ENCODE assay signal across 8 cellular contexts in genomic region chrX:119943185-119943988, GRCh38. TPM values are rescaled to one million over a fixed set of nuclear protein-coding genes. Genes with fewer than 3 reads are reported as not detected.
DNase-seq lines count a peak whose midpoint lies in the region; ATAC-seq and TF ChIP-seq lines count a peak whose summit lies in the region.

NKAP (minus strand) TSS chrX:119943751; CDS start chrX:119943605, 146 bp downstream.

- H3K9me3 Mint-ChIP-seq in CD14-positive monocyte = peaks cover 0 to 5% (median 2%) of the 10 kb centered on the region in 7 donors

- H3K27me3 Mint-ChIP-seq in CD14-positive monocyte (ENCODE audit: low read depth in 3 of 3) = peaks cover 0 to 7% (median 0%) of the 10 kb centered on the region in 3 donors

- DNase-seq in CD14-positive monocyte (ENCODE audit: low spot score) = peak; percentile 77
- peak; percentile 82 for DNase-seq in NCI-H526 treated with DMSO at 0.1 percent for 48 hours (lab: John Stamatoyannopoulos, UW)
- peak; percentile 61 to 72 for DNase-seq in activated CD4-positive, alpha-beta T cell treated with anti-CD3 and anti-CD28 coated beads, Interleukin-2, amount 50 U/mL, for 24 hours (ENCODE audit: low read depth in 1 of 2, low spot score in 1 of 2)
- DNase-seq in dedifferentiated amniotic fluid mesenchymal stem cell (ENCODE audit: extremely low spot score) = peak; percentile 93
- peak; percentile 94 for DNase-seq in left kidney (ENCODE audit: low read depth, low spot score)
- DNase-seq in stimulated activated CD4-positive, alpha-beta T cell treated with anti-CD3 and anti-CD28 coated beads, Interleukin-2, amount 100 ng/mL, for 24 hours = peak; percentile 76 to 81

- no peak for TF ChIP-seq CTCF in CD14-positive monocyte (IDR thresholded peaks at IDR 0.05)

- H3K36me3 Mint-ChIP-seq in CD14-positive monocyte = peaks cover 0 to 3% of the 10 kb centered on the region in 2 donors

- H3K27ac Mint-ChIP-seq in CD14-positive monocyte = peak within 1 kb of the TSS; percentile 92 to 97 (median 95)

- peak within 1 kb of the TSS; percentile 90 to 98 for H3K4me3 Mint-ChIP-seq in CD14-positive monocyte

- intact Hi-C loops in CD14-positive monocyte (cut with micrococcal nuclease) = loop anchor here in 1 of 2 donors (10.0 kb wide), 1 partner anchor 479 kb away; the partner anchor contains the start of gene SLC25A5

- peak; percentile 80 for ATAC-seq in GM19372 (IDR thresholded peaks at IDR 0.05; ENCODE audit: low read depth, unreplicated experiment)
- peak; percentile 81 for ATAC-seq in HG03521 (IDR thresholded peaks at IDR 0.05; ENCODE audit: unreplicated experiment)

- peaks cover 19% of the 10 kb centered on the region for H3K4me1 Mint-ChIP-seq in CD14-positive monocyte

RNA-seq across cellular contexts. Expression of gene NKAP, which starts in this region (rescaled TPM):
- polyA plus RNA-seq in CD14-positive monocyte = 1 to 10 TPM; 2.0 to 2.9 TPM

Comparison
In these comparisons a context has a peak if more than half of its experiments do, and no peak if none do; other contexts are left out.
1. Peak in every context shown above with its lines: DNase-seq and ATAC-seq.